13 cellular contexts compared by ENCODE assay signal in the genomic region with DNA sequence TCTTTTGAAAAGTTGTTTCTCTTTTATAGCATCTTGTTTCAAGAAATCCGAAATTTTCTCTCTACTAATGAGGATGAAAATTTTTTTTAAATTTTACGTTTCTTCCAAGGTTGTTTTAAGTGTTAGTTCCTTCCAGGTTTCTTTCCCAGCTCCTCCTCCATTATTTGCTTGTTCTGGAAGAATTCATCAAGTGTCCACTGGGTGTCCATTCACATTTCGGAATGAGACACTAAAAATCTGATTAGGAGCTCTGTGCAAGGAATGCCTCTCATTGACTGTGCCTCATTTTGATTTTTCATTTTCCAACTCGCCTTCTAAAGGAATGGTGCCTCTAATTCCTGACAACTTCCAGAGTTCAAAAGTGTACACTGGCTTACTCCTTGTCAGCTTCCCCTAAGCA. TPM values are rescaled to one million over a fixed set of nuclear protein-coding genes. Genes with fewer than 3 reads are reported as not detected.
DNase-seq lines count a peak whose midpoint lies in the region; ATAC-seq and TF ChIP-seq lines count a peak whose summit lies in the region.
"Had no signal": no experiment of that assay in that cellular context is flagged by ENCODE, and none has a peak within 500 bp of the region (broad histone marks: within the 10 kb centered on the region; RNA-seq: fewer than 3 reads in every experiment).

No MANE protein-coding gene starts in this region.

- H3K9me3 ChIP-seq in upper lobe of right lung = no peaks in the 10 kb centered on the region
- H3K9me3 ChIP-seq in uterus = no peaks in the 10 kb centered on the region
- H3K9me3 ChIP-seq: tibial artery had no signal

- no peaks in the 10 kb centered on the region for H3K27me3 Mint-ChIP-seq in stimulated activated naive CD8-positive, alpha-beta T cell treated with anti-CD3 and anti-CD28 coated beads, Interleukin-15, amount 100 ng/mL, for 72 hours

- TF ChIP-seq POLR2A in uterus (IDR thresholded peaks at IDR 0.05) = no peak

- no peak overlapping the region for H3K4me3 ChIP-seq in upper lobe of right lung
- H3K4me3 ChIP-seq in uterus = no peak overlapping the region
- H3K4me3 ChIP-seq: tibial artery had no signal

- H3K27ac ChIP-seq in foreskin keratinocyte = no peak overlapping the region
- H3K27ac ChIP-seq in upper lobe of right lung = no peak overlapping the region
- H3K27ac ChIP-seq in uterus = no peak overlapping the region
- H3K27ac ChIP-seq: coronary artery, tibial artery had no signal

- peaks cover 85% of the 10 kb centered on the region for H3K4me1 Mint-ChIP-seq in stimulated activated naive CD8-positive, alpha-beta T cell treated with anti-CD3 and anti-CD28 coated beads, Interleukin-15, amount 100 ng/mL, for 72 hours

- no peaks in the 10 kb centered on the region for H3K9me3 Mint-ChIP-seq in stimulated activated naive CD8-positive, alpha-beta T cell treated with anti-CD3 and anti-CD28 coated beads, Interleukin-15, amount 100 ng/mL, for 72 hours

- peak; percentile 21 for TF ChIP-seq CTCF in foreskin keratinocyte (conservative IDR thresholded peaks at IDR 0.05)
- TF ChIP-seq CTCF in upper lobe of right lung (IDR thresholded peaks at IDR 0.05) = peak; percentile 11
- TF ChIP-seq CTCF in uterus (IDR thresholded peaks at IDR 0.05) = no peak

- H3K27me3 ChIP-seq in foreskin keratinocyte = no peaks in the 10 kb centered on the region
- H3K27me3 ChIP-seq in upper lobe of right lung = no peaks in the 10 kb centered on the region
- H3K27me3 ChIP-seq in uterus = no peaks in the 10 kb centered on the region
- H3K27me3 ChIP-seq: tibial artery had no signal

- intact Hi-C loops in upper lobe of right lung (cut with DNase I) (no loop called here), uterus (cut with DNase I; ENCODE audit: low total_unique reads) (no loop called here)

- H3K4me3 Mint-ChIP-seq in stimulated activated naive CD8-positive, alpha-beta T cell treated with anti-CD3 and anti-CD28 coated beads, Interleukin-15, amount 100 ng/mL, for 72 hours = peak overlapping the region; percentile 14 to 24

- H3K36me3 ChIP-seq in upper lobe of right lung (peaks cover 5% of the 10 kb centered on the region), uterus (no peaks in the 10 kb centered on the region)

- no peak for DNase-seq in stimulated activated naive CD8-positive, alpha-beta T cell treated with anti-CD3 and anti-CD28 coated beads, Interleukin-15, amount 100 ng/mL, for 72 hours
- no peak for DNase-seq in stimulated activated naive CD8-positive, alpha-beta T cell treated with anti-CD3 and anti-CD28 coated beads, Interleukin-15, Interleukin-2, amounts not matched to agents 100 U/mL and 50 U/mL, for 24 hours
- DNase-seq in RKO (ENCODE audit: low spot score) (peak; percentile 32), foreskin keratinocyte (no peak), upper lobe of right lung (no peak), Kasumi-1 (lab: John Stamatoyannopoulos, UW) (no peak), SKM-1 (lab: John Stamatoyannopoulos, UW; ENCODE audit: unreplicated experiment) (no peak), uterus (no peak)
- DNase-seq: erythroblast, NCI-H1930, NCI-H82, tibial artery had no signal

- H3K27ac Mint-ChIP-seq in stimulated activated naive CD8-positive, alpha-beta T cell treated with anti-CD3 and anti-CD28 coated beads, Interleukin-15, amount 100 ng/mL, for 72 hours = no peak overlapping the region

- no peak for ATAC-seq in stimulated activated naive CD8-positive, alpha-beta T cell treated with anti-CD3 and anti-CD28 coated beads, Interleukin-15, amount 100 ng/mL, for 72 hours
- no peak for ATAC-seq in stimulated activated naive CD8-positive, alpha-beta T cell treated with anti-CD3 and anti-CD28 coated beads, Interleukin-15, Interleukin-2, amounts not matched to agents 100 U/mL and 50 U/mL, for 24 hours
- ATAC-seq in foreskin keratinocyte = no peak
- no peak for ATAC-seq in upper lobe of right lung

- H3K4me1 ChIP-seq in foreskin keratinocyte = peaks cover 27% of the 10 kb centered on the region
- H3K4me1 ChIP-seq in upper lobe of right lung = peaks cover 92% of the 10 kb centered on the region
- no peaks in the 10 kb centered on the region for H3K4me1 ChIP-seq in uterus

RNA-seq across cellular contexts. Expression of a gene that starts 6.1 kb away (rescaled TPM):
- 146 TPM in 2 replicates for total RNA-seq in foreskin keratinocyte
- 58.1 and 61.6 TPM in 2 replicates for polyA plus RNA-seq in foreskin keratinocyte
- 156 TPM for total RNA-seq in upper lobe of right lung
- 100 to 1,000 TPM in 3 of 4 donors, 10 to 100 TPM in 1; 65.9 to 197 (median 123) TPM for total RNA-seq in uterus

Comparison
In these comparisons a context has a peak if more than half of its experiments do, and no peak if none do; other contexts are left out.
1. CTCF ChIP-seq: peak in foreskin keratinocyte (single experiment) and upper lobe of right lung (single experiment); none in uterus (0 of 4).